ENCODE assay signal across 1 cellular context in genomic region chr6:109690373-109690739, GRCh38.
TF ChIP-seq lines count a peak whose summit lies in the region.

No MANE protein-coding gene starts in this region.

TF ChIP-seq in IMR-90, 13 proteins besides CTCF, POLR2A, EP300 and RAD21 (continued from another document):
- no peak for TF ChIP-seq USF2 (IDR thresholded peaks at IDR 0.05; ENCODE audit: low read depth, low read length)
- no peak for TF ChIP-seq MXI1 (IDR thresholded peaks at IDR 0.05; ENCODE audit: borderline replicate concordance, low read depth, low read length)
- no peak for TF ChIP-seq MAFK (IDR thresholded peaks at IDR 0.05; ENCODE audit: low read depth, low read length)
- TF ChIP-seq FOS (IDR thresholded peaks at IDR 0.05; ENCODE audit: low read depth, low read length), result no peak
- TF ChIP-seq BHLHE40 (IDR thresholded peaks at IDR 0.05; ENCODE audit: low read depth, low read length), result no peak
- no peak for TF ChIP-seq NFE2L2 (IDR thresholded peaks at IDR 0.05; ENCODE audit: low read depth, low read length)
- TF ChIP-seq CHD1 (IDR thresholded peaks at IDR 0.05; ENCODE audit: low read depth, low read length), result no peak
- no peak for TF ChIP-seq ELK1 (IDR thresholded peaks at IDR 0.05; ENCODE audit: borderline replicate concordance, low read depth, low read length)
